Comparison of ENCODE assay signal across 1 cellular context in genomic region chr14:104678901-104679705, GRCh38.
TF ChIP-seq lines count a peak whose summit lies in the region.

No MANE protein-coding gene starts in this region.

TF ChIP-seq in GM12878, 131 proteins besides CTCF, POLR2A, EP300 and RAD21 (continued from another document):
- TF ChIP-seq ZBTB33 (IDR thresholded peaks at IDR 0.05) (no peak), WRNIP1 (IDR thresholded peaks at IDR 0.05; ENCODE audit: borderline replicate concordance, low read depth, low read length) (no peak), MEF2A (IDR thresholded peaks at IDR 0.05; ENCODE audit: insufficient read depth, low read depth, low read length) (no peak), FOXK2 (IDR thresholded peaks at IDR 0.05) (no peak), MTA2 (IDR thresholded peaks at IDR 0.05; ENCODE audit: low read depth) (no peak), ESRRA (IDR thresholded peaks at IDR 0.05; ENCODE audit: low read length) (no peak), FOXM1 (IDR thresholded peaks at IDR 0.05; ENCODE audit: low read depth, low read length) (no peak), HDAC6 (IDR thresholded peaks at IDR 0.05; ENCODE audit: unreplicated experiment) (no peak), LARP7 (IDR thresholded peaks at IDR 0.05) (no peak), NR2F1 (conservative IDR thresholded peaks at IDR 0.05) (no peak), MYB (IDR thresholded peaks at IDR 0.05; ENCODE audit: borderline replicate concordance, low read depth, low read length) (no peak), BHLHE40 (IDR thresholded peaks at IDR 0.05; ENCODE audit: borderline replicate concordance in 1 of 2, low read depth in 2 of 2, low read length in 1 of 2) (no peak), HDAC2 (IDR thresholded peaks at IDR 0.05) (no peak)
